Comparison of ENCODE assay signal across 8 cellular contexts in genomic region chr9:76255781-76256455, GRCh38.
A peak's percentile ranks its signal among the peaks of the same experiment; 100 is the strongest.
DNase-seq lines count a peak whose midpoint lies in the region; ATAC-seq, FAIRE-seq and TF ChIP-seq lines count a peak whose summit lies in the region.
"Had no signal": no experiment of that assay in that cellular context is flagged by ENCODE, and none has a peak within 500 bp of the region (broad histone marks: within the 10 kb centered on the region; RNA-seq: fewer than 3 reads in every experiment).

No MANE protein-coding gene starts in this region.

- peak; percentile 93 to 98 (median 98) for ATAC-seq in right lobe of liver

- H3K4me1 ChIP-seq in breast epithelium (peaks cover 0 to 6% of the 10 kb centered on the region in 2 donors), right lobe of liver (peaks cover 0 to 3% (median 0%) of the 10 kb centered on the region in 4 donors), tibial nerve (peaks cover 0 to 22% (median 0%) of the 10 kb centered on the region in 4 donors)

- 26% methylated on average over 12 of the region's 12 CpGs for WGBS in right lobe of liver (ENCODE audit: insufficient coverage, low coverage, low lambda C conversion rate, missing lambda C conversion rate)
- 31 to 57% methylated on average over 12 of the region's 12 CpGs for WGBS in tibial nerve, 2 donors

- H3K9me3 ChIP-seq in MG63 (no peaks in the 10 kb centered on the region), breast epithelium (no peaks in the 10 kb centered on the region), right lobe of liver (no peaks in the 10 kb centered on the region), tibial nerve (no peaks in the 10 kb centered on the region)

- peak overlapping the region; percentile 42 to 53 for H3K27ac ChIP-seq in breast epithelium
- peak overlapping the region in 2 of 3 donors; percentile 21 to 39 for H3K27ac ChIP-seq in right lobe of liver
- H3K27ac ChIP-seq in tibial nerve: peak overlapping the region in 2 of 4 donors; percentile 36 to 56

- DNase-seq in MG63 (peak; percentile 80), breast epithelium (ENCODE audit: low spot score in 2 of 2) (peak; percentile 55 to 79), right lobe of liver (peak in 2 of 3 donors; percentile 38 to 80), tibial nerve (ENCODE audit: low spot score in 2 of 2) (peak; percentile 18 to 78), retina (no peak), GM19239 (ENCODE audit: insufficient read length, low spot score) (no peak), GF-D8 (lab: John Stamatoyannopoulos, UW) (no peak)
- DNase-seq: stimulated activated CD4-positive, alpha-beta T cell treated with anti-CD3 and anti-CD28 coated beads, Interleukin-1b, Interleukin-23, amount 100 ng/mL, for 48 hours had no signal

- H3K36me3 ChIP-seq in MG63 (no peaks in the 10 kb centered on the region), breast epithelium (no peaks in the 10 kb centered on the region), right lobe of liver (no peaks in the 10 kb centered on the region), tibial nerve (no peaks in the 10 kb centered on the region)

- TF ChIP-seq CTCF in breast epithelium (IDR thresholded peaks at IDR 0.05) (no peak), right lobe of liver (IDR thresholded peaks at IDR 0.05) (no peak), tibial nerve (IDR thresholded peaks at IDR 0.05) (no peak)

- H3K4me3 ChIP-seq in MG63 (peak overlapping the region; percentile 19), breast epithelium (peak overlapping the region in 2 of 3 donors; percentile 14 to 33), right lobe of liver (peak overlapping the region in 2 of 3 donors; percentile 6 to 32), tibial nerve (no peak overlapping the region)

- no peak for FAIRE-seq in GM19239 (lab: Jason Lieb, UNC)

- H3K27me3 ChIP-seq in MG63 (no peaks in the 10 kb centered on the region), breast epithelium (no peaks in the 10 kb centered on the region), right lobe of liver (no peaks in the 10 kb centered on the region), tibial nerve (no peaks in the 10 kb centered on the region)

- peak in 1 of 2 donors; percentile 77 for TF ChIP-seq EP300 in tibial nerve (IDR thresholded peaks at IDR 0.05)

- TF ChIP-seq POLR2A in breast epithelium (IDR thresholded peaks at IDR 0.05): no peak
- TF ChIP-seq POLR2A in right lobe of liver (IDR thresholded peaks at IDR 0.05): no peak
- TF ChIP-seq POLR2A in tibial nerve (IDR thresholded peaks at IDR 0.05): no peak

- intact Hi-C loops in breast epithelium (cut with DNase I; ENCODE audit: low total_unique reads): no loop called here
- intact Hi-C loops in right lobe of liver (cut with DNase I): no loop called here

Comparison
In these comparisons a context has a peak if more than half of its experiments do, and no peak if none do; other contexts are left out.
1. DNase-seq: peak in MG63 (single experiment), breast epithelium (2 of 2), right lobe of liver (2 of 3) and tibial nerve (2 of 2); none in retina (single experiment), GM19239 (single experiment) and GF-D8 (single experiment).
2. H3K4me3 ChIP-seq: peak in MG63 (single experiment), breast epithelium (2 of 3) and right lobe of liver (2 of 3); none in tibial nerve (0 of 4).